In genomic region chr10:1064172-1064571, GRCh38 we compare ENCODE assay signal across 24 cellular contexts. TPM values are rescaled to one million over a fixed set of nuclear protein-coding genes. Genes with fewer than 3 reads are reported as not detected.
A peak's percentile ranks its signal among the peaks of the same experiment; 100 is the strongest.
DNase-seq lines count a peak whose midpoint lies in the region; ATAC-seq lines count a peak whose summit lies in the region.
"Had no signal": no experiment of that assay in that cellular context is flagged by ENCODE, and none has a peak within 500 bp of the region (broad histone marks: within the 10 kb centered on the region; RNA-seq: fewer than 3 reads in every experiment).

No MANE protein-coding gene starts in this region.

- peak overlapping the region in 4 of 10 experiments; percentile 4 to 38 (median 20); a peak in 4 of 20 replicates for H3K4me3 ChIP-seq in BLaER1 treated with 17β-estradiol and CSF1 and Interleukin-3, amounts not matched to agents 10 nM and 100 nM
- H3K4me3 ChIP-seq in CD4-positive, alpha-beta memory T cell (ENCODE audit: low read length in 2 of 2): no peak overlapping the region
- H3K4me3 ChIP-seq in SJCRH30: no peak overlapping the region
- H3K4me3 ChIP-seq: GM23338, heart left ventricle, left ventricle myocardium inferior, right lobe of liver, tibial artery had no signal

- no peak for DNase-seq in CD4-positive, alpha-beta memory T cell
- DNase-seq in naive thymus-derived CD8-positive, alpha-beta T cell: no peak
- DNase-seq in SJCRH30 (no peak), posterior cingulate gyrus (no peak), NCI-H1930 (lab: John Stamatoyannopoulos, UW) (no peak)
- DNase-seq: activated gamma-delta T cell; AML-193; effector CD8-positive, alpha-beta T cell; heart left ventricle; left ventricle myocardium inferior; NCI-H1092 treated with DMSO at 0.1 percent for 48 hours; NCI-H526 treated with DMSO at 0.1 percent for 48 hours; right lobe of liver; stimulated activated naive B cell treated with anti-CD40 and anti-IgM and Interleukin-4, amounts not matched to agents 10 μg/mL and 1 μg/mL and 100 μg/mL, for 72 hours; SW 1271; tibial artery had no signal

- H3K9me3 ChIP-seq in BLaER1 treated with 17β-estradiol and CSF1 and Interleukin-3, amounts not matched to agents 10 nM and 100 nM (replicated peaks in 1 of 11): peaks cover 0 to 4% (median 0%) of the 10 kb centered on the region in 11 experiments; a peak in 2 of 22 replicates
- H3K9me3 ChIP-seq in CD4-positive, alpha-beta memory T cell (ENCODE audit: control insufficient read depth in 1 of 2, low read length in 2 of 2): no peaks in the 10 kb centered on the region
- no peaks in the 10 kb centered on the region for H3K9me3 ChIP-seq in SJCRH30 (replicated peaks)
- H3K9me3 ChIP-seq: heart left ventricle, left ventricle myocardium inferior, right lobe of liver, tibial artery had no signal

- peak overlapping the region in 8 of 11 experiments; percentile 41 to 82 (median 62); a peak in 12 of 22 replicates for H3K9ac ChIP-seq in BLaER1 treated with 17β-estradiol and CSF1 and Interleukin-3, amounts not matched to agents 10 nM and 100 nM

- no peaks in the 10 kb centered on the region for H3K9me3 Mint-ChIP-seq in CD4-positive, alpha-beta memory T cell
- no peaks in the 10 kb centered on the region for H3K9me3 Mint-ChIP-seq in activated naive CD8-positive, alpha-beta T cell (ENCODE audit: low read depth)
- no peaks in the 10 kb centered on the region for H3K9me3 Mint-ChIP-seq in naive thymus-derived CD8-positive, alpha-beta T cell
- H3K9me3 Mint-ChIP-seq: GM23338; stimulated activated naive B cell treated with anti-CD40 and anti-IgM and Interleukin-4, amounts not matched to agents 10 μg/mL and 1 μg/mL and 100 μg/mL, for 72 hours had no signal

- no peaks in the 10 kb centered on the region for H3K27me3 Mint-ChIP-seq in CD4-positive, alpha-beta memory T cell
- no peaks in the 10 kb centered on the region for H3K27me3 Mint-ChIP-seq in activated naive CD8-positive, alpha-beta T cell
- H3K27me3 Mint-ChIP-seq in naive thymus-derived CD8-positive, alpha-beta T cell: no peaks in the 10 kb centered on the region
- H3K27me3 Mint-ChIP-seq: stimulated activated naive B cell treated with anti-CD40 and anti-IgM and Interleukin-4, amounts not matched to agents 10 μg/mL and 1 μg/mL and 100 μg/mL, for 72 hours had no signal

- H3K4me1 Mint-ChIP-seq in CD4-positive, alpha-beta memory T cell: peaks cover 53 to 82% (median 72%) of the 10 kb centered on the region in 4 donors
- peaks cover 83% of the 10 kb centered on the region for H3K4me1 Mint-ChIP-seq in activated naive CD8-positive, alpha-beta T cell (ENCODE audit: low read depth)
- peaks cover 48 to 92% (median 90%) of the 10 kb centered on the region in 4 donors for H3K4me1 Mint-ChIP-seq in naive thymus-derived CD8-positive, alpha-beta T cell
- H3K4me1 Mint-ChIP-seq: GM23338 had no signal

- intact Hi-C loops in CD4-positive, alpha-beta memory T cell (cut with micrococcal nuclease): no loop called here
- intact Hi-C loops in posterior cingulate gyrus (cut with DNase I): no loop called here

- H3K27ac Mint-ChIP-seq in CD4-positive, alpha-beta memory T cell: peak overlapping the region; percentile 84 to 99 (median 92)
- H3K27ac Mint-ChIP-seq in activated naive CD8-positive, alpha-beta T cell: peak overlapping the region; percentile 86
- peak overlapping the region; percentile 84 to 96 (median 92) for H3K27ac Mint-ChIP-seq in naive thymus-derived CD8-positive, alpha-beta T cell
- H3K27ac Mint-ChIP-seq: GM23338; stimulated activated naive B cell treated with anti-CD40 and anti-IgM and Interleukin-4, amounts not matched to agents 10 μg/mL and 1 μg/mL and 100 μg/mL, for 72 hours had no signal

- peak overlapping the region in 10 of 11 experiments; percentile 80 to 95 (median 90); a peak in 18 of 22 replicates for H3K4me2 ChIP-seq in BLaER1 treated with 17β-estradiol and CSF1 and Interleukin-3, amounts not matched to agents 10 nM and 100 nM
- H3K4me2 ChIP-seq: GM23338 had no signal

- peaks cover 0 to 80% (median 43%) of the 10 kb centered on the region in 11 experiments; a peak in 16 of 22 replicates for H4K20me1 ChIP-seq in BLaER1 treated with 17β-estradiol and CSF1 and Interleukin-3, amounts not matched to agents 10 nM and 100 nM

- peaks cover 4 to 49% (median 15%) of the 10 kb centered on the region in 11 experiments; a peak in 16 of 22 replicates for H3K36me3 ChIP-seq in BLaER1 treated with 17β-estradiol and CSF1 and Interleukin-3, amounts not matched to agents 10 nM and 100 nM
- H3K36me3 ChIP-seq in CD4-positive, alpha-beta memory T cell (ENCODE audit: insufficient read depth, low read length): no peaks in the 10 kb centered on the region
- no peaks in the 10 kb centered on the region for H3K36me3 ChIP-seq in SJCRH30

- CTCF ChIA-PET in CD4-positive, alpha-beta memory T cell (lab: Charles Lee; ENCODE audit: partially characterized antibody): interaction anchor here (2.0 kb wide), 1 partner anchor 14 kb away, joined by 5 read pairs; no protein-coding TSS in a partner anchor

- peaks cover 64 to 81% (median 71%) of the 10 kb centered on the region in 10 experiments for H3K4me1 ChIP-seq in BLaER1 treated with 17β-estradiol and CSF1 and Interleukin-3, amounts not matched to agents 10 nM and 100 nM
- peaks cover 63% of the 10 kb centered on the region for H3K4me1 ChIP-seq in CD4-positive, alpha-beta memory T cell (ENCODE audit: insufficient read depth, low read length)
- no peaks in the 10 kb centered on the region for H3K4me1 ChIP-seq in SJCRH30
- H3K4me1 ChIP-seq: tibial artery had no signal

- H3K27me3 ChIP-seq in BLaER1 treated with 17β-estradiol and CSF1 and Interleukin-3, amounts not matched to agents 10 nM and 100 nM: no peaks in the 10 kb centered on the region
- H3K27me3 ChIP-seq in CD4-positive, alpha-beta memory T cell (ENCODE audit: insufficient read depth, low read length): no peaks in the 10 kb centered on the region
- H3K27me3 ChIP-seq in SJCRH30: no peaks in the 10 kb centered on the region
- H3K27me3 ChIP-seq: heart left ventricle, right lobe of liver, tibial artery had no signal

- peak overlapping the region in 7 of 8 donors; percentile 29 to 78 (median 74) for H3K4me3 Mint-ChIP-seq in CD4-positive, alpha-beta memory T cell
- peak overlapping the region; percentile 44 for H3K4me3 Mint-ChIP-seq in activated naive CD8-positive, alpha-beta T cell
- H3K4me3 Mint-ChIP-seq in naive thymus-derived CD8-positive, alpha-beta T cell: peak overlapping the region; percentile 13 to 83 (median 72)
- H3K4me3 Mint-ChIP-seq: GM23338; stimulated activated naive B cell treated with anti-CD40 and anti-IgM and Interleukin-4, amounts not matched to agents 10 μg/mL and 1 μg/mL and 100 μg/mL, for 72 hours had no signal

- no peak for ATAC-seq in naive thymus-derived CD8-positive, alpha-beta T cell
- ATAC-seq: stimulated activated naive B cell treated with anti-CD40 and anti-IgM and Interleukin-4, amounts not matched to agents 10 μg/mL and 1 μg/mL and 100 μg/mL, for 72 hours had no signal

- POLR2A ChIA-PET in CD4-positive, alpha-beta memory T cell (lab: Charles Lee; ENCODE audit: partially characterized antibody): interaction anchor here (1.0 to 2.0 kb wide), 4 partner anchors 8 to 26 kb away, joined by 3 to 6 read pairs (median 5); partner anchors contain the start of genes IDI1 and WDR37
- POLR2A ChIA-PET in naive thymus-derived CD8-positive, alpha-beta T cell (lab: Charles Lee): interaction anchor here (1.6 kb wide), 1 partner anchor 44 kb away, joined by 3 read pairs; no protein-coding TSS in a partner anchor

- peak overlapping the region in 8 of 11 experiments; percentile 52 to 98 (median 76); a peak in 15 of 22 replicates for H3K27ac ChIP-seq in BLaER1 treated with 17β-estradiol and CSF1 and Interleukin-3, amounts not matched to agents 10 nM and 100 nM
- peak overlapping the region; percentile 47 for H3K27ac ChIP-seq in CD4-positive, alpha-beta memory T cell (ENCODE audit: low read depth, low read length)
- H3K27ac ChIP-seq in SJCRH30: no peak overlapping the region
- H3K27ac ChIP-seq: right lobe of liver, tibial artery had no signal

- peaks cover 0 to 7% of the 10 kb centered on the region in 2 donors for H3K36me3 Mint-ChIP-seq in CD4-positive, alpha-beta memory T cell
- no peaks in the 10 kb centered on the region for H3K36me3 Mint-ChIP-seq in activated naive CD8-positive, alpha-beta T cell
- H3K36me3 Mint-ChIP-seq in naive thymus-derived CD8-positive, alpha-beta T cell: peaks cover 0 to 2% (median 0%) of the 10 kb centered on the region in 3 donors

RNA-seq across cellular contexts. Expression of gene WDR37, which starts 8.0 kb away (rescaled TPM):
- 10 to 100 TPM; 41.7 to 42.5 TPM for total RNA-seq in CD4-positive, alpha-beta memory T cell
- polyA plus RNA-seq in CD4-positive, alpha-beta memory T cell: 10 to 100 TPM; 14.2 to 18.0 TPM
- 10 to 100 TPM; 46.8 to 49.4 TPM for total RNA-seq in naive thymus-derived CD8-positive, alpha-beta T cell
- polyA plus RNA-seq in naive thymus-derived CD8-positive, alpha-beta T cell: 10 to 100 TPM; 15.9 to 21.6 (median 18.0) TPM
- 5.6 and 6.1 TPM in 2 replicates for total RNA-seq in SJCRH30 (2014; rRNA removed; shearing (Covaris generic))

RNA-seq across cellular contexts. Expression of gene IDI1, which starts 15.3 kb away (rescaled TPM):
- total RNA-seq in CD4-positive, alpha-beta memory T cell: 10 to 100 TPM; 30.3 to 32.4 TPM
- polyA plus RNA-seq in CD4-positive, alpha-beta memory T cell: 10 to 100 TPM; 45.1 to 45.4 TPM
- 10 to 100 TPM; 29.0 to 33.9 TPM for total RNA-seq in naive thymus-derived CD8-positive, alpha-beta T cell
- 10 to 100 TPM; 31.0 to 53.5 (median 33.9) TPM for polyA plus RNA-seq in naive thymus-derived CD8-positive, alpha-beta T cell
- total RNA-seq in SJCRH30 (2014; rRNA removed; shearing (Covaris generic)): 66.8 and 70.0 TPM in 2 replicates

RNA-seq across cellular contexts. Expression of gene IDI2, which starts 38.5 kb away (rescaled TPM):
- total RNA-seq in CD4-positive, alpha-beta memory T cell: not detected
- polyA plus RNA-seq in CD4-positive, alpha-beta memory T cell: not detected
- not detected for total RNA-seq in naive thymus-derived CD8-positive, alpha-beta T cell
- polyA plus RNA-seq in naive thymus-derived CD8-positive, alpha-beta T cell: not detected
- total RNA-seq in SJCRH30 (2014; rRNA removed; shearing (Covaris generic)): not detected in 2 replicates
- total RNA-seq: activated CD8-positive, alpha-beta memory T cell treated with anti-CD3 and anti-CD28 coated beads for 36 hours; chondrocyte; GM23338; LHCN-M2; mononuclear cell; osteoblast; right lobe of liver had no signal
- polyA plus RNA-seq: GM23338 had no signal
